In the genomic region with DNA sequence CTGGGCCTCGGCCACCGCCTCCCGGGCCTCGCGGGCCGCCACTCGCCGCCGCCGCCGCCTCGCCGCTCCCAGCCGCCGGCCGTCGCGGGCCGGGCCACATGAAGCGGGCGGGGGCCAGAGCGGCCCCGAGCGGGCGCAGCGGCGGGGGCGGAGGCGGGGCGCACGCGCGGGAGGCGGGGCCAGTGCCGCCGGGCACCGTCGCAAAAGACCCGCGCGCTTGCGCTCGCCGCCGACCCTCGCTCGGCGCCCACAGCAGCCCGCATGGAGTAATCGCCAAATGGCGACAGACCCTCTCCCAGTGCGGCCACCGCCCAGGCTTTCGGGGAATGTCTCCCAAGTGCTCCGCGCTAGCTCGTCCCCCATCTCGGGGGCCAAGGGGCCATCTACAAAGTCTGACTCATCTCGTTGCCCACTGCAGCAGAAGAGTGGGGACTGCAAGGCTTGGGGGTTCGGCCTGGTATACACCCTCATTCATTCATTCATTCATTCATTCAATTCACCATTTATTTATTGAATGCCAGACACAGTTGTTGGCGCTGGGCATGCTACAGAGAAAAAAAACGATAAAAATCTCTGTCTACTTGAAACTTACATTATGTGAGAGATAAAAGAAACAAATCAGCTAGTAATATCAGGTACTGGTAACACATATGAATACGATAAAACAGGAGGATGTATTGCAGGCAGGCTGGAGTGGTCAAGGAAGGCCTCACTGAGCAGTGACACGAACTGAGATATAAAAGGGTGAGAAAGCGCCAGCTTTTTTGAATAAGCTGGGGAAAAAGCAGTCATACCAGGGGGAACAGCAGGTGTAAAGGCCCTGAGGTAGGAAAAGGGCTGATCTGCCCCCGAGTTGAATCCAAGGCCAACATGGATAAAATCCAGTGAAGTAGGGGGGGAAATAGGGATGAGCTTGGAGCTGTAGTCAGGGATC, we compare ENCODE assay signal across 1 cellular context.
TF ChIP-seq lines count a peak whose summit lies in the region.

A gene with protein sequence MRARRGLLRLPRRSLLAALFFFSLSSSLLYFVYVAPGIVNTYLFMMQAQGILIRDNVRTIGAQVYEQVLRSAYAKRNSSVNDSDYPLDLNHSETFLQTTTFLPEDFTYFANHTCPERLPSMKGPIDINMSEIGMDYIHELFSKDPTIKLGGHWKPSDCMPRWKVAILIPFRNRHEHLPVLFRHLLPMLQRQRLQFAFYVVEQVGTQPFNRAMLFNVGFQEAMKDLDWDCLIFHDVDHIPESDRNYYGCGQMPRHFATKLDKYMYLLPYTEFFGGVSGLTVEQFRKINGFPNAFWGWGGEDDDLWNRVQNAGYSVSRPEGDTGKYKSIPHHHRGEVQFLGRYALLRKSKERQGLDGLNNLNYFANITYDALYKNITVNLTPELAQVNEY (minus strand): TSS at position 100 of the 934 bp plus-strand sequence. CDS start 188 bp downstream, outside the sequence.

TF ChIP-seq in HEK293, 187 proteins besides CTCF, POLR2A, EP300 and RAD21 (continued from another document and continues in another):
- TF ChIP-seq, protein P1, sequence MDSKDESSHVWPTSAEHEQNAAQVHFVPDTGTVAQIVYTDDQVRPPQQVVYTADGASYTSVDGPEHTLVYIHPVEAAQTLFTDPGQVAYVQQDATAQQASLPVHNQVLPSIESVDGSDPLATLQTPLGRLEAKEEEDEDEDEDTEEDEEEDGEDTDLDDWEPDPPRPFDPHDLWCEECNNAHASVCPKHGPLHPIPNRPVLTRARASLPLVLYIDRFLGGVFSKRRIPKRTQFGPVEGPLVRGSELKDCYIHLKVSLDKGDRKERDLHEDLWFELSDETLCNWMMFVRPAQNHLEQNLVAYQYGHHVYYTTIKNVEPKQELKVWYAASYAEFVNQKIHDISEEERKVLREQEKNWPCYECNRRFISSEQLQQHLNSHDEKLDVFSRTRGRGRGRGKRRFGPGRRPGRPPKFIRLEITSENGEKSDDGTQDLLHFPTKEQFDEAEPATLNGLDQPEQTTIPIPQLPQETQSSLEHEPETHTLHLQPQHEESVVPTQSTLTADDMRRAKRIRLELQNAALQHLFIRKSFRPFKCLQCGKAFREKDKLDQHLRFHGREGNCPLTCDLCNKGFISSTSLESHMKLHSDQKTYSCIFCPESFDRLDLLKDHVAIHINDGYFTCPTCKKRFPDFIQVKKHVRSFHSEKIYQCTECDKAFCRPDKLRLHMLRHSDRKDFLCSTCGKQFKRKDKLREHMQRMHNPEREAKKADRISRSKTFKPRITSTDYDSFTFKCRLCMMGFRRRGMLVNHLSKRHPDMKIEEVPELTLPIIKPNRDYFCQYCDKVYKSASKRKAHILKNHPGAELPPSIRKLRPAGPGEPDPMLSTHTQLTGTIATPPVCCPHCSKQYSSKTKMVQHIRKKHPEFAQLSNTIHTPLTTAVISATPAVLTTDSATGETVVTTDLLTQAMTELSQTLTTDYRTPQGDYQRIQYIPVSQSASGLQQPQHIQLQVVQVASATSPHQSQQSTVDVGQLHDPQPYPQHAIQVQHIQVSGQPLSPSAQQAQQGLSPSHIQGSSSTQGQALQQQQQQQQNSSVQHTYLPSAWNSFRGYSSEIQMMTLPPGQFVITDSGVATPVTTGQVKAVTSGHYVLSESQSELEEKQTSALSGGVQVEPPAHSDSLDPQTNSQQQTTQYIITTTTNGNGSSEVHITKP (tag by site-specific recombination; IDR thresholded peaks at IDR 0.05), result peak; percentile 37; the same call in 1 of the 2 replicates
- TF ChIP-seq KLF10 (tag by site-specific recombination; IDR thresholded peaks at IDR 0.05) (peak; percentile 30; the same call in 1 of the 2 replicates), ZBTB1 (tag by site-specific recombination; IDR thresholded peaks at IDR 0.05) (no peak), ZSCAN30 (tag by site-specific recombination; IDR thresholded peaks at IDR 0.05) (peak; percentile 78; the same call in 1 of the 2 replicates), ZFHX2 (tag by site-specific recombination; conservative IDR thresholded peaks at IDR 0.05) (peak; percentile 38; the same call in 1 of the 2 replicates), PRDM4 (tag by site-specific recombination; IDR thresholded peaks at IDR 0.05) (0 out of 2 replicates have a peak, but pooled peaks have one; percentile 19), ZNF530 (tag by site-specific recombination; IDR thresholded peaks at IDR 0.05; ENCODE audit: low read depth) (no peak), ZNF561 (tag by site-specific recombination; IDR thresholded peaks at IDR 0.05; ENCODE audit: borderline replicate concordance) (0 out of 2 replicates have a peak, but pooled peaks have one; percentile 62), YY2 (tag by site-specific recombination; IDR thresholded peaks at IDR 0.05) (no peak), ZXDB (tag by site-specific recombination; IDR thresholded peaks at IDR 0.05) (peak; percentile 66), KLF9 (tag by site-specific recombination; IDR thresholded peaks at IDR 0.05; ENCODE audit: low read depth) (0 out of 2 replicates have a peak, but pooled peaks have one; percentile 26), KLF1 (tag by site-specific recombination; IDR thresholded peaks at IDR 0.05) (peak; percentile 60), ZNF629 (tag by site-specific recombination; IDR thresholded peaks at IDR 0.05) (peak; percentile 45; the same call in 1 of the 2 replicates), ZNF623 (tag by site-specific recombination; IDR thresholded peaks at IDR 0.05) (peak; percentile 95), ZNF302 (tag by site-specific recombination; IDR thresholded peaks at IDR 0.05; ENCODE audit: low read depth) (no peak), SP3 (tag by site-specific recombination; IDR thresholded peaks at IDR 0.05) (peak; percentile 40; the same call in 1 of the 2 replicates), SP2 (tag by site-specific recombination; IDR thresholded peaks at IDR 0.05) (0 out of 2 replicates have a peak, but pooled peaks have one; percentile 6), REPIN1 (tag by site-specific recombination; IDR thresholded peaks at IDR 0.05; ENCODE audit: low read depth) (no peak), YY1 (tag by site-specific recombination; IDR thresholded peaks at IDR 0.05) (peak; percentile 77), ZEB2 (tag by site-specific recombination; IDR thresholded peaks at IDR 0.05) (peak; percentile 28; the same call in 1 of the 2 replicates), ZBTB44 (tag by site-specific recombination; IDR thresholded peaks at IDR 0.05) (peak; percentile 25), GLIS1 (tag by site-specific recombination; IDR thresholded peaks at IDR 0.05) (no peak; the same call in 1 of the 2 replicates), GLIS2 (tag by site-specific recombination; IDR thresholded peaks at IDR 0.05) (peak; percentile 42), ZNF24 (tag by site-specific recombination; IDR thresholded peaks at IDR 0.05) (peak; percentile 100), BCL6B (tag by site-specific recombination; IDR thresholded peaks at IDR 0.05) (peak; percentile 47; the same call in 1 of the 2 replicates), ZBTB11 (tag by site-specific recombination; conservative IDR thresholded peaks at IDR 0.05; ENCODE audit: low read depth) (peak; percentile 68), ZBTB8A (tag by site-specific recombination; IDR thresholded peaks at IDR 0.05) (peak; percentile 47; the same call in 1 of the 2 replicates), ZNF324 (tag by site-specific recombination; IDR thresholded peaks at IDR 0.05) (0 out of 2 replicates have a peak, but pooled peaks have one; percentile 55), ZNF132 (tag by site-specific recombination; IDR thresholded peaks at IDR 0.05; ENCODE audit: borderline replicate concordance) (no peak)
- TF ChIP-seq, protein P2, sequence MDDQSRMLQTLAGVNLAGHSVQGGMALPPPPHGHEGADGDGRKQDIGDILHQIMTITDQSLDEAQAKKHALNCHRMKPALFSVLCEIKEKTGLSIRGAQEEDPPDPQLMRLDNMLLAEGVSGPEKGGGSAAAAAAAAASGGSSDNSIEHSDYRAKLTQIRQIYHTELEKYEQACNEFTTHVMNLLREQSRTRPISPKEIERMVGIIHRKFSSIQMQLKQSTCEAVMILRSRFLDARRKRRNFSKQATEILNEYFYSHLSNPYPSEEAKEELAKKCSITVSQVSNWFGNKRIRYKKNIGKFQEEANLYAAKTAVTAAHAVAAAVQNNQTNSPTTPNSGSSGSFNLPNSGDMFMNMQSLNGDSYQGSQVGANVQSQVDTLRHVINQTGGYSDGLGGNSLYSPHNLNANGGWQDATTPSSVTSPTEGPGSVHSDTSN (CRISPR knock-in tag; IDR thresholded peaks at IDR 0.05), result 0 out of 2 replicates have a peak, but pooled peaks have one; percentile 36
- TF ChIP-seq, protein P3, sequence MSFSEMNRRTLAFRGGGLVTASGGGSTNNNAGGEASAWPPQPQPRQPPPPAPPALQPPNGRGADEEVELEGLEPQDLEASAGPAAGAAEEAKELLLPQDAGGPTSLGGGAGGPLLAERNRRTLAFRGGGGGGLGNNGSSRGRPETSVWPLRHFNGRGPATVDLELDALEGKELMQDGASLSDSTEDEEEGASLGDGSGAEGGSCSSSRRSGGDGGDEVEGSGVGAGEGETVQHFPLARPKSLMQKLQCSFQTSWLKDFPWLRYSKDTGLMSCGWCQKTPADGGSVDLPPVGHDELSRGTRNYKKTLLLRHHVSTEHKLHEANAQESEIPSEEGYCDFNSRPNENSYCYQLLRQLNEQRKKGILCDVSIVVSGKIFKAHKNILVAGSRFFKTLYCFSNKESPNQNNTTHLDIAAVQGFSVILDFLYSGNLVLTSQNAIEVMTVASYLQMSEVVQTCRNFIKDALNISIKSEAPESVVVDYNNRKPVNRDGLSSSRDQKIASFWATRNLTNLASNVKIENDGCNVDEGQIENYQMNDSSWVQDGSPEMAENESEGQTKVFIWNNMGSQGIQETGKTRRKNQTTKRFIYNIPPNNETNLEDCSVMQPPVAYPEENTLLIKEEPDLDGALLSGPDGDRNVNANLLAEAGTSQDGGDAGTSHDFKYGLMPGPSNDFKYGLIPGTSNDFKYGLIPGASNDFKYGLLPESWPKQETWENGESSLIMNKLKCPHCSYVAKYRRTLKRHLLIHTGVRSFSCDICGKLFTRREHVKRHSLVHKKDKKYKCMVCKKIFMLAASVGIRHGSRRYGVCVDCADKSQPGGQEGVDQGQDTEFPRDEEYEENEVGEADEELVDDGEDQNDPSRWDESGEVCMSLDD (tag by site-specific recombination; IDR thresholded peaks at IDR 0.05), result peak; percentile 89
